Comparison of ENCODE assay signal across 12 cellular contexts in the genomic region with DNA sequence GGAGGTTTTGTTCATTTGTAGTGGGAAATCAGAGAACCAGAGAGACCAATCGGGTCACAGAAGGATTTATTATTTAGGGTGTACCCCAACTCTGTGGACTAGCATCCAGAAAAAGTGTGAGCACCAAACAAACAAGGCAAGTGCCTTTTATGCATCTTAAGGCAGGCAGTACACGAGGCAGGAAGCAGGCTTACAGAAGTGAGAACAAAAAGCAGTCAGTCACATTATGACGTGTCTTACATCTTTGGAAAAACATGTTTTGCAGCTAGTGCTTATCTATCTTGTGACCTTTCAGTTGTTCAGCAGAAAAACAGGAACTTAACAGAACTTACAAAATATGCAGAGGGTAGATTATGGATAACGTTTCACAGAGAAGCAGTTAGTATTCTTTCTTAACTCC.
A peak's percentile ranks its signal among the peaks of the same experiment; 100 is the strongest.
DNase-seq lines count a peak whose midpoint lies in the region; ATAC-seq, FAIRE-seq and TF ChIP-seq lines count a peak whose summit lies in the region.
"Had no signal": no experiment of that assay in that cellular context is flagged by ENCODE, and none has a peak within 500 bp of the region (broad histone marks: within the 10 kb centered on the region; RNA-seq: fewer than 3 reads in every experiment).

No MANE protein-coding gene starts in this region.

- H3K4me3 ChIP-seq in CD8-positive, alpha-beta memory T cell (ENCODE audit: low read length), result no peak overlapping the region
- H3K4me3 ChIP-seq in spleen, result peak overlapping the region in 1 of 8 donors; percentile 35
- H3K4me3 ChIP-seq: adrenal gland, thyroid gland had no signal

- peak in 1 of 5 donors; percentile 49 for DNase-seq in CD8-positive, alpha-beta memory T cell
- DNase-seq in KG1 (lab: John Stamatoyannopoulos, UW), result peak; percentile 30
- peak; percentile 14 for DNase-seq in activated naive CD8-positive, alpha-beta T cell treated with anti-CD3 and anti-CD28 coated beads for 36 hours
- no peak for DNase-seq in DMS114 treated with DMSO at 0.1 percent for 48 hours (lab: John Stamatoyannopoulos, UW; ENCODE audit: unreplicated experiment)
- no peak for DNase-seq in spleen
- DNase-seq in DMS79 (lab: John Stamatoyannopoulos, UW), result no peak
- no peak for DNase-seq in GM12892 (ENCODE audit: insufficient read length)
- DNase-seq: NCI-H510A treated with DMSO at 0.1 percent for 48 hours, thyroid gland had no signal

- POLR2A ChIA-PET in CD8-positive, alpha-beta memory T cell (lab: Charles Lee), result interaction anchor here (0.6 kb wide), 1 partner anchor 21 kb away, joined by 3 read pairs; no protein-coding TSS in a partner anchor

- H3K36me3 Mint-ChIP-seq in CD8-positive, alpha-beta memory T cell, result peaks cover 0 to 3% (median 0%) of the 10 kb centered on the region in 3 donors
- peaks cover 23% of the 10 kb centered on the region for H3K36me3 Mint-ChIP-seq in activated naive CD8-positive, alpha-beta T cell treated with anti-CD3 and anti-CD28 coated beads for 36 hours

- H3K27ac Mint-ChIP-seq in CD8-positive, alpha-beta memory T cell, result peak overlapping the region in 2 of 8 donors; percentile 38 to 64
- H3K27ac Mint-ChIP-seq in activated naive CD8-positive, alpha-beta T cell treated with anti-CD3 and anti-CD28 coated beads for 36 hours, result peak overlapping the region; percentile 92
- H3K27ac Mint-ChIP-seq: nephron had no signal

- WGBS in spleen, 5 donors, result 4 to 15% (median 14%) methylated on average over 4 of the region's 4 CpGs; no CpG with 5 or more reads in 2 of the 5 donors

- no peak for FAIRE-seq in GM12892 (lab: Jason Lieb, UNC)

- no peak for TF ChIP-seq CTCF in spleen (IDR thresholded peaks at IDR 0.05 in 8 of 11, conservative IDR thresholded peaks at IDR 0.05 in 3 of 11)

- intact Hi-C loops in spleen (cut with DNase I; ENCODE audit: low total_unique reads), result no loop called here

- H3K27ac ChIP-seq in CD8-positive, alpha-beta memory T cell (ENCODE audit: low read depth, low read length), result peak overlapping the region; percentile 36
- peak overlapping the region in 3 of 8 donors; percentile 79 to 85 (median 84) for H3K27ac ChIP-seq in spleen
- H3K27ac ChIP-seq: adrenal gland, thyroid gland had no signal

- CTCF ChIA-PET in CD8-positive, alpha-beta memory T cell (lab: Charles Lee), result no interaction called here

- H3K36me3 ChIP-seq in CD8-positive, alpha-beta memory T cell (ENCODE audit: insufficient read depth, low read length), result no peaks in the 10 kb centered on the region
- no peaks in the 10 kb centered on the region for H3K36me3 ChIP-seq in spleen
- H3K36me3 ChIP-seq: adrenal gland, thyroid gland had no signal

- no peak for TF ChIP-seq POLR2A in spleen (IDR thresholded peaks at IDR 0.05)
- TF ChIP-seq POLR2A in GM12892 (IDR thresholded peaks at IDR 0.05; ENCODE audit: low read depth, low read length), result no peak

- no peaks in the 10 kb centered on the region for H3K9me3 Mint-ChIP-seq in CD8-positive, alpha-beta memory T cell
- peaks cover 15% of the 10 kb centered on the region for H3K9me3 Mint-ChIP-seq in activated naive CD8-positive, alpha-beta T cell treated with anti-CD3 and anti-CD28 coated beads for 36 hours
- H3K9me3 Mint-ChIP-seq: nephron had no signal

- peak; percentile 97 for ATAC-seq in GM21447 (IDR thresholded peaks at IDR 0.05; ENCODE audit: unreplicated experiment)

- H3K9me3 ChIP-seq in CD8-positive, alpha-beta memory T cell (ENCODE audit: low read length), result no peaks in the 10 kb centered on the region
- no peaks in the 10 kb centered on the region for H3K9me3 ChIP-seq in spleen
- H3K9me3 ChIP-seq: adrenal gland, thyroid gland had no signal

- H3K4me1 Mint-ChIP-seq in CD8-positive, alpha-beta memory T cell, result peaks cover 0 to 25% (median 0%) of the 10 kb centered on the region in 3 donors
- H3K4me1 Mint-ChIP-seq in activated naive CD8-positive, alpha-beta T cell treated with anti-CD3 and anti-CD28 coated beads for 36 hours, result peaks cover 29% of the 10 kb centered on the region
- H3K4me1 Mint-ChIP-seq: nephron had no signal

- peaks cover 49% of the 10 kb centered on the region for H3K4me1 ChIP-seq in CD8-positive, alpha-beta memory T cell (ENCODE audit: insufficient read depth, low read length)
- H3K4me1 ChIP-seq in spleen, result peaks cover 0 to 11% (median 0%) of the 10 kb centered on the region in 6 donors
- H3K4me1 ChIP-seq: adrenal gland, thyroid gland had no signal

- no peaks in the 10 kb centered on the region for H3K27me3 ChIP-seq in CD8-positive, alpha-beta memory T cell (ENCODE audit: insufficient read depth, low read length, poor library complexity, severe bottlenecking)
- H3K27me3 ChIP-seq in spleen (replicated peaks in 1 of 7), result no peaks in the 10 kb centered on the region
- H3K27me3 ChIP-seq: adrenal gland, thyroid gland had no signal

- no peaks in the 10 kb centered on the region for H3K27me3 Mint-ChIP-seq in CD8-positive, alpha-beta memory T cell
- H3K27me3 Mint-ChIP-seq in activated naive CD8-positive, alpha-beta T cell treated with anti-CD3 and anti-CD28 coated beads for 36 hours, result no peaks in the 10 kb centered on the region

- H3K4me3 Mint-ChIP-seq in CD8-positive, alpha-beta memory T cell, result peak overlapping the region in 1 of 7 donors; percentile 24
- peak overlapping the region; percentile 26 for H3K4me3 Mint-ChIP-seq in activated naive CD8-positive, alpha-beta T cell treated with anti-CD3 and anti-CD28 coated beads for 36 hours
- H3K4me3 Mint-ChIP-seq: nephron had no signal

Comparison
In these comparisons a context has a peak if more than half of its experiments do, and no peak if none do; other contexts are left out.
1. DNase-seq: peak in KG1 (single experiment) and activated naive CD8-positive, alpha-beta T cell treated with anti-CD3 and anti-CD28 coated beads for 36 hours (single experiment); none in DMS114 treated with DMSO at 0.1 percent for 48 hours (single experiment), spleen (single experiment), DMS79 (single experiment) and GM12892 (single experiment).